Comparison of ENCODE assay signal across 8 cellular contexts in the genomic region with DNA sequence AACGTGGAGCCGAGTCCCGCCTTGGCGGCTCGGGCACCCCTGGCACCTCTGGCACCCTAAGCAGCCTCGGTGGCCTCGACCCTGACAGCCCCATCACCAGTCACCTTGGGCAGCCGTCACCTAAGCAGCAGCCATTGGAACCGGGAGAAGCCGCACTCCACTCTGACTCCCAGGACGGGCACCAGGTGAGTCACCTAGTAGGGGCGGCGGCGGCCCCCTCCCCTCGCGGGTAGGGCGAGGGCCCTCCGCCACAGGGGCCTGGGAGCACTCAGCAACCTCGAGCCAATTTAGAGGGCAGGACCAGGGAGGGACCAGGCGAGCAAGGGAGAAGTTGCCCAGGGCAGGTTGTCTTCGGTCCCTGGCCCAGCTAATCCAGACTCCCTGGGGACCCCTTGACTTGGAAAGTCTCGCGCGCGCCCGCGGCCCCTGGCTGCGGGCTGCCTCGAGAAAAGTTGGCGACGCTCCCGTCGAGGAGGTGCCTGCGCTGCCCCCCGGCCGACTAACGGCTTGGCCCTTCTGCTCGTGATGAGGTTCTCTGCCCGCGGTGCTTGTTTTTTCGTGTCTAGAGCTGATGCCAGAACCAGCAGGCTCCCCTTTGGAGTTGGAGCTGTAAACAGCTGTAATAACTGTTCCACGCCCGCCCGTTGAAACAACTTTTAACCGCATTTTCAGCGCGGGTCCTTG. TPM values are rescaled to one million over a fixed set of nuclear protein-coding genes. Genes with fewer than 3 reads are reported as not detected.
DNase-seq lines count a peak whose midpoint lies in the region; ATAC-seq, FAIRE-seq and TF ChIP-seq lines count a peak whose summit lies in the region.

No MANE protein-coding gene starts in this region.

- TF ChIP-seq POLR2A in uterus (IDR thresholded peaks at IDR 0.05), result no peak

- DNase-seq in WTC11 (ENCODE audit: low spot score) (peak; percentile 9), endothelial cell (ENCODE audit: low spot score) (peak; percentile 7), uterus (peak; percentile 29 to 35), cerebellum (ENCODE audit: low spot score) (no peak), frontal cortex (ENCODE audit: low spot score in 2 of 2) (no peak)

- H3K27ac ChIP-seq in muscle layer of colon (ENCODE audit: low read depth, low read length) (no peak overlapping the region), uterus (peak overlapping the region; percentile 13 to 54)

- POLR2A ChIA-PET in WTC11 (lab: Charles Lee), result interaction anchor here (0.6 to 0.8 kb wide), 3 partner anchors 11 to 81 kb away, joined by 3 to 5 read pairs (median 4); no protein-coding TSS in a partner anchor

- H3K4me3 Mint-ChIP-seq in WTC11, result peak overlapping the region; percentile 78
- peak overlapping the region; percentile 83 for H3K4me3 Mint-ChIP-seq in endothelial cell (ENCODE audit: unreplicated experiment)

- H3K4me1 Mint-ChIP-seq in WTC11, result peaks cover 11% of the 10 kb centered on the region
- no peaks in the 10 kb centered on the region for H3K4me1 Mint-ChIP-seq in endothelial cell (ENCODE audit: unreplicated experiment)

- no peak overlapping the region for H3K9ac ChIP-seq in muscle layer of colon (ENCODE audit: low read length)

- intact Hi-C loops in uterus (cut with DNase I; ENCODE audit: low total_unique reads), result no loop called here

- TF ChIP-seq CTCF in WTC11 (IDR thresholded peaks at IDR 0.05) (no peak), endothelial cell (IDR thresholded peaks at IDR 0.05; ENCODE audit: unreplicated experiment) (no peak), uterus (IDR thresholded peaks at IDR 0.05) (no peak)

- no peaks in the 10 kb centered on the region for H3K9me3 ChIP-seq in muscle layer of colon (ENCODE audit: low read length)
- no peaks in the 10 kb centered on the region for H3K9me3 ChIP-seq in uterus

- H3K4me1 ChIP-seq in muscle layer of colon (ENCODE audit: insufficient read depth, low read length), result no peaks in the 10 kb centered on the region
- no peaks in the 10 kb centered on the region for H3K4me1 ChIP-seq in uterus

- FAIRE-seq in frontal cortex (lab: Jason Lieb, UNC), result no peak

- peak; percentile 9 for ATAC-seq in HG02588 (IDR thresholded peaks at IDR 0.05; ENCODE audit: unreplicated experiment)
- ATAC-seq in WTC11, result no peak
- ATAC-seq in HG03354 (IDR thresholded peaks at IDR 0.05; ENCODE audit: poor library complexity, severe bottlenecking, unreplicated experiment), result no peak

- H3K27me3 Mint-ChIP-seq in WTC11 (ENCODE audit: low read depth) (peaks cover 14% of the 10 kb centered on the region), endothelial cell (ENCODE audit: unreplicated experiment) (peaks cover 3% of the 10 kb centered on the region)

- H3K27ac Mint-ChIP-seq in WTC11 (no peak overlapping the region), endothelial cell (ENCODE audit: unreplicated experiment) (no peak overlapping the region)

- no peaks in the 10 kb centered on the region; the same call in 1 of the 2 replicates for H3K36me3 Mint-ChIP-seq in WTC11
- no peaks in the 10 kb centered on the region for H3K36me3 Mint-ChIP-seq in endothelial cell (ENCODE audit: low read depth, unreplicated experiment)

- H3K36me3 ChIP-seq in muscle layer of colon (ENCODE audit: insufficient read depth, low read length) (no peaks in the 10 kb centered on the region), uterus (no peaks in the 10 kb centered on the region)

- H3K4me3 ChIP-seq in muscle layer of colon (ENCODE audit: low read depth in 1 of 2, low read length in 2 of 2) (peak overlapping the region; percentile 43 to 61), uterus (peak overlapping the region; percentile 28 to 55)

- CTCF ChIA-PET in WTC11 (lab: Charles Lee), result interaction anchor here (2.1 to 3.2 kb wide), 3 partner anchors 13 to 113 kb away, joined by 10 to 17 read pairs (median 16); no protein-coding TSS in a partner anchor

- H3K9me3 Mint-ChIP-seq in WTC11, result no peaks in the 10 kb centered on the region
- H3K9me3 Mint-ChIP-seq in endothelial cell (ENCODE audit: unreplicated experiment), result no peaks in the 10 kb centered on the region

- H3K27me3 ChIP-seq in muscle layer of colon (ENCODE audit: control insufficient read depth in 1 of 2, insufficient read depth in 2 of 2, low read length in 2 of 2) (peaks cover 0 to 21% of the 10 kb centered on the region in 2 donors), uterus (peaks cover 0 to 4% of the 10 kb centered on the region in 2 donors)

TF ChIP-seq in WTC11, 78 proteins besides CTCF, POLR2A, EP300 and RAD21:
- TF ChIP-seq, protein P1, sequence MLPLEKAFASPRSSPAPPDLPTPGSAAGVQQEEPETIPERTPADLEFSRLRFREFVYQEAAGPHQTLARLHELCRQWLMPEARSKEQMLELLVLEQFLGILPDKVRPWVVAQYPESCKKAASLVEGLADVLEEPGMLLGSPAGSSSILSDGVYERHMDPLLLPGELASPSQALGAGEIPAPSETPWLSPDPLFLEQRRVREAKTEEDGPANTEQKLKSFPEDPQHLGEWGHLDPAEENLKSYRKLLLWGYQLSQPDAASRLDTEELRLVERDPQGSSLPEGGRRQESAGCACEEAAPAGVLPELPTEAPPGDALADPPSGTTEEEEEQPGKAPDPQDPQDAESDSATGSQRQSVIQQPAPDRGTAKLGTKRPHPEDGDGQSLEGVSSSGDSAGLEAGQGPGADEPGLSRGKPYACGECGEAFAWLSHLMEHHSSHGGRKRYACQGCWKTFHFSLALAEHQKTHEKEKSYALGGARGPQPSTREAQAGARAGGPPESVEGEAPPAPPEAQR (CRISPR knock-in tag; IDR thresholded peaks at IDR 0.05), result no peak
- TF ChIP-seq ARID4B (CRISPR knock-in tag; IDR thresholded peaks at IDR 0.05; ENCODE audit: borderline replicate concordance), result peak; percentile 24; the same call in 1 of the 2 replicates

RNA-seq across cellular contexts. Expression of gene EDA, which starts 0.7 kb away (rescaled TPM):
- total RNA-seq in WTC11 (2021), result 11.3 to 15.1 TPM (median 12.9 TPM) in 3 replicates
- 2.3 TPM for total RNA-seq in endothelial cell (ENCODE audit: unreplicated experiment)
- 10 to 100 TPM in 2 of 4 donors, 1 to 10 TPM in 1, under 1 TPM in 1; 0.51 to 13.5 (median 7.3) TPM for total RNA-seq in uterus
- 4.8 TPM for total RNA-seq in cerebellum
- 2.0 TPM for total RNA-seq in frontal cortex

Comparison
In these comparisons a context has a peak if more than half of its experiments do, and no peak if none do; other contexts are left out.
1. DNase-seq: peak in WTC11 (single experiment), endothelial cell (single experiment) and uterus (2 of 2); none in cerebellum (single experiment) and frontal cortex (0 of 2).